Comparison of ENCODE assay signal across 7 cellular contexts in genomic region chr6:113857565-113858066, GRCh38.
DNase-seq lines count a peak whose midpoint lies in the region; ATAC-seq and TF ChIP-seq lines count a peak whose summit lies in the region.

No MANE protein-coding gene starts in this region.

- peaks cover 0 to 2% of the 10 kb centered on the region in 2 donors for H3K36me3 ChIP-seq in duodenal mucosa (ENCODE audit: control insufficient read depth in 1 of 2, insufficient read depth in 2 of 2, low read length in 2 of 2)

- no peak overlapping the region for H3K4me3 ChIP-seq in NB4 (ENCODE audit: low read depth, low read length)
- H3K4me3 ChIP-seq in duodenal mucosa (ENCODE audit: low read depth in 1 of 2, low read length in 2 of 2) = peak overlapping the region; percentile 95 to 97

- H3K27me3 ChIP-seq in duodenal mucosa (ENCODE audit: control insufficient read depth in 1 of 2, insufficient read depth in 2 of 2, low read length in 2 of 2) = peaks cover 0 to 5% of the 10 kb centered on the region in 2 donors

- TF ChIP-seq CTCF in GM10266 (IDR thresholded peaks at IDR 0.05; ENCODE audit: control insufficient read depth, insufficient read depth, low read depth, missing control alignments) (no peak), NB4 (IDR thresholded peaks at IDR 0.05; ENCODE audit: low read depth, low read length) (no peak)

- DNase-seq in GM10266 (ENCODE audit: extremely low spot score) = peak; percentile 26
- DNase-seq in NB4 (ENCODE audit: low read depth) = peak; percentile 2
- DNase-seq in midbrain (lab: John Stamatoyannopoulos, UW) = peak; percentile 55
- no peak for DNase-seq in GF-D8 (lab: John Stamatoyannopoulos, UW)

- peaks cover 7 to 16% of the 10 kb centered on the region in 2 donors for H3K4me1 ChIP-seq in duodenal mucosa (ENCODE audit: control insufficient read depth in 1 of 2, insufficient read depth in 2 of 2, low read length in 2 of 2)

- peak overlapping the region; percentile 91 for H3K27ac ChIP-seq in duodenal mucosa (ENCODE audit: low read depth, low read length)

- ATAC-seq in GM18909 (IDR thresholded peaks at IDR 0.05; ENCODE audit: poor library complexity, unreplicated experiment) (no peak), GM21786 (IDR thresholded peaks at IDR 0.05; ENCODE audit: unreplicated experiment) (no peak)

- H3K9me3 ChIP-seq in duodenal mucosa (ENCODE audit: control insufficient read depth in 1 of 2, low read length in 2 of 2) = no peaks in the 10 kb centered on the region

- peak overlapping the region; percentile 96 to 98 for H3K9ac ChIP-seq in duodenal mucosa (ENCODE audit: low read depth in 1 of 2, low read length in 2 of 2)

- TF ChIP-seq POLR2A in NB4 (IDR thresholded peaks at IDR 0.05; ENCODE audit: extremely low read depth, insufficient read length) = no peak
